ENCODE assay signal across 11 cellular contexts in the genomic region with DNA sequence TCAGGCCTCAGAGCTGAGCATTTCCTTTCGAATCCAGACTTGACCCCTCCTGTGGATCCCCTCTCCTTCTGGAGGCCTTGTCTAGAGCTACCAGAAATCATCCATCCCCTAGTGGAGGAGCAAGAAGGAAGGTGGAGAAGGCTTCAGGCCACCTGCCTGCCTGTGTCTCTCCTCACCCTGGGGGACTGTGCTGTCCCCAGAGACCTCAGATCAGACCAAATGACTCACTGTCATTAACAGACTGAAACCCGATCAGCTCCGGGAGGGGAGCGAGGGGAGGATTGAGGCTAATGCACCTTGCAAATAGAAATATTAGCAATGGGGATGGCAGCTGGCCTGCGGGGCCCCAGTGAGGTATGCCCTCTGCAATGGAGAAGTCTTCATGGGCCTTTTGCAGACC. TPM values are rescaled to one million over a fixed set of nuclear protein-coding genes. Genes with fewer than 3 reads are reported as not detected.
DNase-seq lines count a peak whose midpoint lies in the region; ATAC-seq, FAIRE-seq and TF ChIP-seq lines count a peak whose summit lies in the region.
"Had no signal": no experiment of that assay in that cellular context is flagged by ENCODE, and none has a peak within 500 bp of the region (broad histone marks: within the 10 kb centered on the region; RNA-seq: fewer than 3 reads in every experiment).

No MANE protein-coding gene starts in this region.

- DNase-seq in GM12892 (ENCODE audit: insufficient read length) (peak; percentile 59), activated B cell treated with CpG ODN at 0.5 μM for 24 hours (peak; percentile 32), AG08396 (ENCODE audit: low spot score) (no peak), urothelium cell line (ENCODE audit: low spot score) (no peak), NCI-H774 (lab: John Stamatoyannopoulos, UW) (no peak), superior temporal gyrus (ENCODE audit: extremely low spot score) (no peak)
- DNase-seq: hypothalamus, MM.1S had no signal

- no peak for TF ChIP-seq POLR2A in GM12892 (IDR thresholded peaks at IDR 0.05; ENCODE audit: low read depth, low read length)

- H3K9me3 Mint-ChIP-seq in activated B cell treated with CpG ODN at 0.5 μM for 24 hours: no peaks in the 10 kb centered on the region

- CTCF ChIA-PET in activated B cell treated with CpG ODN at 0.5 μM for 24 hours (lab: Charles Lee): no interaction called here

- peak; percentile 74 for ATAC-seq in GM21367 (IDR thresholded peaks at IDR 0.05; ENCODE audit: unreplicated experiment)
- peak; percentile 93 for ATAC-seq in HG03378 (IDR thresholded peaks at IDR 0.05; ENCODE audit: unreplicated experiment)
- peak; percentile 93 for ATAC-seq in activated B cell treated with CpG ODN at 0.5 μM for 24 hours (ENCODE audit: low read depth)

- H3K27me3 Mint-ChIP-seq in activated B cell treated with CpG ODN at 0.5 μM for 24 hours: peaks cover 16% of the 10 kb centered on the region

- no peaks in the 10 kb centered on the region for H3K36me3 Mint-ChIP-seq in activated B cell treated with CpG ODN at 0.5 μM for 24 hours (ENCODE audit: low read depth)

- TF ChIP-seq CTCF in activated B cell treated with CpG ODN at 0.5 μM for 24 hours (IDR thresholded peaks at IDR 0.05): no peak

- H3K4me3 Mint-ChIP-seq in activated B cell treated with CpG ODN at 0.5 μM for 24 hours: no peak overlapping the region

- H3K27ac Mint-ChIP-seq in activated B cell treated with CpG ODN at 0.5 μM for 24 hours: no peak overlapping the region

- POLR2A ChIA-PET in activated B cell treated with CpG ODN at 0.5 μM for 24 hours (lab: Charles Lee): no interaction called here

- intact Hi-C loops in activated B cell treated with CpG ODN at 0.5 μM for 24 hours (cut with micrococcal nuclease): no loop called here

- H3K4me1 Mint-ChIP-seq in activated B cell treated with CpG ODN at 0.5 μM for 24 hours: peaks cover 8% of the 10 kb centered on the region

- FAIRE-seq in GM12892 (lab: Jason Lieb, UNC) (peak; percentile 81), urothelium cell line (lab: Jason Lieb, UNC) (no peak)

RNA-seq across cellular contexts. Expression of gene MYBPH, which starts 2.1 kb away (rescaled TPM):
- not detected for polyA plus RNA-seq in GM12892 (2012; ENCODE audit: missing spikeins)
- total RNA-seq in activated B cell treated with CpG ODN at 0.5 μM for 24 hours: not detected in 2 replicates
- total RNA-seq: pulmonary artery endothelial cell had no signal

RNA-seq across cellular contexts. Expression of gene CHI3L1, which starts 12.9 kb away (rescaled TPM):
- polyA plus RNA-seq in GM12892 (2012; ENCODE audit: missing spikeins): 2.9 TPM
- total RNA-seq in activated B cell treated with CpG ODN at 0.5 μM for 24 hours: 0.38 TPM in 1 of 2 replicates, not detected in the other
- total RNA-seq: pulmonary artery endothelial cell had no signal

RNA-seq across cellular contexts. Expression of gene ADORA1, which starts 46.0 kb away (rescaled TPM):
- polyA plus RNA-seq in GM12892 (2012; ENCODE audit: missing spikeins): not detected
- not detected in 2 replicates for total RNA-seq in activated B cell treated with CpG ODN at 0.5 μM for 24 hours
- total RNA-seq: pulmonary artery endothelial cell had no signal

RNA-seq across cellular contexts. Expression of gene CHIT1, which starts 55.9 kb away (rescaled TPM):
- 1.7 TPM for polyA plus RNA-seq in GM12892 (2012; ENCODE audit: missing spikeins)
- total RNA-seq in activated B cell treated with CpG ODN at 0.5 μM for 24 hours: 6.5 and 6.6 TPM in 2 replicates
- total RNA-seq: pulmonary artery endothelial cell had no signal

Comparison
In these comparisons a context has a peak if more than half of its experiments do, and no peak if none do; other contexts are left out.
1. DNase-seq: peak in GM12892 (single experiment) and activated B cell treated with CpG ODN at 0.5 μM for 24 hours (single experiment); none in AG08396 (single experiment), urothelium cell line (single experiment), NCI-H774 (single experiment) and superior temporal gyrus (single experiment).
2. Peak in every context shown above with its lines, with median percentiles within 50 percentile points of each other: ATAC-seq.